1 cellular context compared by ENCODE assay signal in the genomic region with DNA sequence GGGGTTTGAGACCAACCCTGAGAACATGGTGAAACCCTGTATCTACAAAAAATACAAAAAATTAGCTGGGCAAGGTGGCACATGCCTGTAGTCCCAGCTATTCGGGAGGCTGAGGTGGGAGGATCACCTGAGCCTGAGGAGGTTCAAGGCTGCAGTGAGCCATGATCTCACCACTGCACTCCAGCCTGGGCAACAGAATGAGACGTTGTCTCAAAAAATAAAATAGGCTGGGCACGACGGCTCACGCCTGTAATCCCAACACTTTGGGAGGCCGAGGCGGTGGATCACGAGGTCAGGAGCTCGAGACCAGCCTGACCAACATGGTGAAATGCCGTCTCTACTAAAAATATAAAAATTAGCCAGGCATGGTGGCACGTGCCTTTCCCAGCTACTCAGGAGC.
TF ChIP-seq lines count a peak whose summit lies in the region.

No MANE protein-coding gene starts in this region.

TF ChIP-seq in K562, 482 proteins besides CTCF, POLR2A, EP300 and RAD21:
- TF ChIP-seq ZNF408 (CRISPR knock-in tag; IDR thresholded peaks at IDR 0.05; ENCODE audit: low read depth) (0 out of 2 replicates have a peak, but pooled peaks have one; percentile 69), ZNF830 (CRISPR knock-in tag; IDR thresholded peaks at IDR 0.05) (0 out of 2 replicates have a peak, but pooled peaks have one; percentile 2), MCM7 (IDR thresholded peaks at IDR 0.05) (peak; percentile 22 to 78; a peak in 1 of 4 replicates), MCM5 (IDR thresholded peaks at IDR 0.05; ENCODE audit: low read depth) (0 out of 2 replicates have a peak, but pooled peaks have one; percentile 80), MTF1 (CRISPR knock-in tag; IDR thresholded peaks at IDR 0.05; ENCODE audit: borderline replicate concordance) (0 out of 2 replicates have a peak, but pooled peaks have one; percentile 21), ZNF436 (CRISPR knock-in tag; IDR thresholded peaks at IDR 0.05) (0 out of 2 replicates have a peak, but pooled peaks have one; percentile 34), MCM3 (IDR thresholded peaks at IDR 0.05) (peak; percentile 77; the same call in 1 of the 2 replicates), STAG1 (CRISPR knock-in tag; IDR thresholded peaks at IDR 0.05; ENCODE audit: borderline replicate concordance) (peak; percentile 35; the same call in 1 of the 2 replicates)
- TF ChIP-seq, protein P1, sequence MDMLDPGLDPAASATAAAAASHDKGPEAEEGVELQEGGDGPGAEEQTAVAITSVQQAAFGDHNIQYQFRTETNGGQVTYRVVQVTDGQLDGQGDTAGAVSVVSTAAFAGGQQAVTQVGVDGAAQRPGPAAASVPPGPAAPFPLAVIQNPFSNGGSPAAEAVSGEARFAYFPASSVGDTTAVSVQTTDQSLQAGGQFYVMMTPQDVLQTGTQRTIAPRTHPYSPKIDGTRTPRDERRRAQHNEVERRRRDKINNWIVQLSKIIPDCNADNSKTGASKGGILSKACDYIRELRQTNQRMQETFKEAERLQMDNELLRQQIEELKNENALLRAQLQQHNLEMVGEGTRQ (CRISPR knock-in tag; IDR thresholded peaks at IDR 0.05): 0 out of 2 replicates have a peak, but pooled peaks have one; percentile 1
- TF ChIP-seq, protein P2, sequence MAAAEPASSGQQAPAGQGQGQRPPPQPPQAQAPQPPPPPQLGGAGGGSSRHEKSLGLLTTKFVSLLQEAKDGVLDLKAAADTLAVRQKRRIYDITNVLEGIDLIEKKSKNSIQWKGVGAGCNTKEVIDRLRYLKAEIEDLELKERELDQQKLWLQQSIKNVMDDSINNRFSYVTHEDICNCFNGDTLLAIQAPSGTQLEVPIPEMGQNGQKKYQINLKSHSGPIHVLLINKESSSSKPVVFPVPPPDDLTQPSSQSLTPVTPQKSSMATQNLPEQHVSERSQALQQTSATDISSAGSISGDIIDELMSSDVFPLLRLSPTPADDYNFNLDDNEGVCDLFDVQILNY (CRISPR knock-in tag; IDR thresholded peaks at IDR 0.05): 0 out of 2 replicates have a peak, but pooled peaks have one; percentile 18
- TF ChIP-seq, protein P3, sequence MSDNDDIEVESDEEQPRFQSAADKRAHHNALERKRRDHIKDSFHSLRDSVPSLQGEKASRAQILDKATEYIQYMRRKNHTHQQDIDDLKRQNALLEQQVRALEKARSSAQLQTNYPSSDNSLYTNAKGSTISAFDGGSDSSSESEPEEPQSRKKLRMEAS (CRISPR knock-in tag; IDR thresholded peaks at IDR 0.05): peak; percentile 30; the same call in 1 of the 2 replicates
- TF ChIP-seq, protein P4, sequence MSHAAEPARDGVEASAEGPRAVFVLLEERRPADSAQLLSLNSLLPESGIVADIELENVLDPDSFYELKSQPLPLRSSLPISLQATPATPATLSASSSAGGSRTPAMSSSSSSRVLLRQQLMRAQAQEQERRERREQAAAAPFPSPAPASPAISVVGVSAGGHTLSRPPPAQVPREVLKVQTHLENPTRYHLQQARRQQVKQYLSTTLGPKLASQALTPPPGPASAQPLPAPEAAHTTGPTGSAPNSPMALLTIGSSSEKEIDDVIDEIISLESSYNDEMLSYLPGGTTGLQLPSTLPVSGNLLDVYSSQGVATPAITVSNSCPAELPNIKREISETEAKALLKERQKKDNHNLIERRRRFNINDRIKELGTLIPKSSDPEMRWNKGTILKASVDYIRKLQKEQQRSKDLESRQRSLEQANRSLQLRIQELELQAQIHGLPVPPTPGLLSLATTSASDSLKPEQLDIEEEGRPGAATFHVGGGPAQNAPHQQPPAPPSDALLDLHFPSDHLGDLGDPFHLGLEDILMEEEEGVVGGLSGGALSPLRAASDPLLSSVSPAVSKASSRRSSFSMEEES (CRISPR knock-in tag; IDR thresholded peaks at IDR 0.05): peak; percentile 18
